Comparison of ENCODE assay signal across 8 cellular contexts in genomic region chr22:40857309-40857851, GRCh38. TPM values are rescaled to one million over a fixed set of nuclear protein-coding genes. Genes with fewer than 3 reads are reported as not detected.
DNase-seq lines count a peak whose midpoint lies in the region; ATAC-seq lines count a peak whose summit lies in the region.

No MANE protein-coding gene starts in this region.

- intact Hi-C loops in CD4-positive, alpha-beta memory T cell (cut with micrococcal nuclease): loop anchor here (1.0 to 5.0 kb wide), 5 partner anchors 17 to 429 kb away; partner anchors contain the start of genes EP300, L3MBTL2, MRTFA and RANGAP1

- ATAC-seq in GM18519 (IDR thresholded peaks at IDR 0.05; ENCODE audit: low FRiP score, unreplicated experiment) (no peak), HG03565 (IDR thresholded peaks at IDR 0.05; ENCODE audit: unreplicated experiment) (no peak)

- no peak for DNase-seq in CD4-positive, alpha-beta memory T cell
- DNase-seq in NT2/D1 (ENCODE audit: low read depth, low spot score) (no peak), NCI-H187 (lab: John Stamatoyannopoulos, UW) (no peak)
- no peak for DNase-seq in stimulated activated CD4-positive, alpha-beta T cell treated with anti-CD3 and anti-CD28 coated beads, Interleukin-4, amount 100 ng/mL, for 1 hour

- H2AFZ ChIP-seq in neuron (ENCODE audit: low read depth, low read length): peak overlapping the region; percentile 69

- peaks cover 0 to 2% of the 10 kb centered on the region in 2 donors for H3K27me3 Mint-ChIP-seq in CD4-positive, alpha-beta memory T cell

- H3K9me3 Mint-ChIP-seq in CD4-positive, alpha-beta memory T cell: peaks cover 0 to 7% (median 0%) of the 10 kb centered on the region in 8 donors

- peak overlapping the region; percentile 99 for H3K27ac ChIP-seq in CD4-positive, alpha-beta memory T cell (ENCODE audit: low read depth, low read length)

- H3K4me3 Mint-ChIP-seq in CD4-positive, alpha-beta memory T cell: peak overlapping the region; percentile 96 to 99 (median 98)

- POLR2A ChIA-PET in CD4-positive, alpha-beta memory T cell (lab: Charles Lee; ENCODE audit: partially characterized antibody): interaction anchor here (0.5 to 4.3 kb wide), 23 partner anchors 9 to 1705 kb away, joined by 3 to 28 read pairs (median 4); partner anchors contain the start of genes ACO2, CBX7, EP300 and MRTFA

- H3K9me3 ChIP-seq in CD4-positive, alpha-beta memory T cell (ENCODE audit: control insufficient read depth in 1 of 2, low read length in 2 of 2): no peaks in the 10 kb centered on the region
- H3K9me3 ChIP-seq in NT2/D1 (ENCODE audit: insufficient read depth, low read length) (no peaks in the 10 kb centered on the region), endocrine pancreas (ENCODE audit: control insufficient read depth, low read length) (no peaks in the 10 kb centered on the region), neuron (ENCODE audit: low read length) (no peaks in the 10 kb centered on the region)

- H3K27me3 ChIP-seq in CD4-positive, alpha-beta memory T cell (ENCODE audit: insufficient read depth, low read length): no peaks in the 10 kb centered on the region
- H3K27me3 ChIP-seq in NT2/D1 (ENCODE audit: insufficient read depth, insufficient read length): no peaks in the 10 kb centered on the region
- H3K27me3 ChIP-seq in endocrine pancreas (ENCODE audit: control insufficient read depth, insufficient read depth, low read length): no peaks in the 10 kb centered on the region
- H3K27me3 ChIP-seq in neuron (ENCODE audit: insufficient read depth, low read length): no peaks in the 10 kb centered on the region

- H3K4me1 Mint-ChIP-seq in CD4-positive, alpha-beta memory T cell: peaks cover 20 to 62% (median 40%) of the 10 kb centered on the region in 4 donors

- peaks cover 9 to 28% of the 10 kb centered on the region in 2 donors for H3K36me3 Mint-ChIP-seq in CD4-positive, alpha-beta memory T cell

- H3K9ac ChIP-seq in NT2/D1 (ENCODE audit: insufficient read length, low read depth) (peak overlapping the region; percentile 97), endocrine pancreas (ENCODE audit: control insufficient read depth, insufficient read depth, low read length) (peak overlapping the region; percentile 90)

- peaks cover 47% of the 10 kb centered on the region for H3K4me1 ChIP-seq in CD4-positive, alpha-beta memory T cell (ENCODE audit: insufficient read depth, low read length)
- no peaks in the 10 kb centered on the region for H3K4me1 ChIP-seq in NT2/D1 (ENCODE audit: insufficient read depth, insufficient read length)
- peaks cover 31% of the 10 kb centered on the region for H3K4me1 ChIP-seq in endocrine pancreas (ENCODE audit: control insufficient read depth, insufficient read depth, low read length)
- peaks cover 32% of the 10 kb centered on the region for H3K4me1 ChIP-seq in neuron (ENCODE audit: insufficient read depth, low read length)

- H3K4me3 ChIP-seq in CD4-positive, alpha-beta memory T cell (ENCODE audit: low read length in 2 of 2): peak overlapping the region; percentile 72 to 100
- H3K4me3 ChIP-seq in NT2/D1 (ENCODE audit: insufficient read length, low read depth) (peak overlapping the region; percentile 95), endocrine pancreas (ENCODE audit: control insufficient read depth, insufficient read depth, low read length) (peak overlapping the region; percentile 84), neuron (ENCODE audit: low read length) (peak overlapping the region; percentile 98)

- H3K36me3 ChIP-seq in CD4-positive, alpha-beta memory T cell (ENCODE audit: insufficient read depth, low read length): peaks cover 9% of the 10 kb centered on the region
- H3K36me3 ChIP-seq in NT2/D1 (ENCODE audit: insufficient read depth, insufficient read length, low read length) (peaks cover 49% of the 10 kb centered on the region), endocrine pancreas (ENCODE audit: control insufficient read depth, insufficient read depth, low read length) (no peaks in the 10 kb centered on the region), neuron (ENCODE audit: insufficient read depth, low read length) (peaks cover 24% of the 10 kb centered on the region)

- peak overlapping the region; percentile 98 to 100 (median 100) for H3K27ac Mint-ChIP-seq in CD4-positive, alpha-beta memory T cell

- CTCF ChIA-PET in CD4-positive, alpha-beta memory T cell (lab: Charles Lee; ENCODE audit: partially characterized antibody): interaction anchor here (0.7 to 1.6 kb wide), 10 partner anchors 35 to 524 kb away, joined by 3 to 5 read pairs (median 3); partner anchors contain the start of gene TEF

RNA-seq across cellular contexts. Expression of gene XPNPEP3, which starts 0.4 kb away (rescaled TPM):
- 10 to 100 TPM; 18.6 to 20.0 TPM for total RNA-seq in CD4-positive, alpha-beta memory T cell
- polyA plus RNA-seq in CD4-positive, alpha-beta memory T cell: 1 to 10 TPM; 3.7 to 9.0 TPM

RNA-seq across cellular contexts. Expression of gene ST13, which starts 0.9 kb away (rescaled TPM):
- total RNA-seq in CD4-positive, alpha-beta memory T cell: 100 to 1,000 TPM; 161 to 168 TPM
- polyA plus RNA-seq in CD4-positive, alpha-beta memory T cell: 100 to 1,000 TPM; 168 to 174 TPM

RNA-seq across cellular contexts. Expression of gene DNAJB7, which starts 4.5 kb away (rescaled TPM):
- total RNA-seq in CD4-positive, alpha-beta memory T cell: not detected
- not detected for polyA plus RNA-seq in CD4-positive, alpha-beta memory T cell

RNA-seq across cellular contexts. Expression of gene SLC25A17, which starts 38.2 kb away (rescaled TPM):
- 10 to 100 TPM; 15.4 to 15.6 TPM for total RNA-seq in CD4-positive, alpha-beta memory T cell
- polyA plus RNA-seq in CD4-positive, alpha-beta memory T cell: 10 to 100 TPM; 17.4 to 19.5 TPM
